Comparison of ENCODE assay signal across 26 cellular contexts in genomic region chr1:3195480-3195815, GRCh38.
"Had no signal": no experiment of that assay in that cellular context is flagged by ENCODE, and none has a peak within 500 bp of the region (broad histone marks: within the 10 kb centered on the region; RNA-seq: fewer than 3 reads in every experiment).

No MANE protein-coding gene starts in this region.

- FAIRE-seq: colon, endothelial cell of umbilical vein had no signal

- H3K4me1 ChIP-seq: sigmoid colon had no signal

- H3K4me3 ChIP-seq: body of pancreas, dorsolateral prefrontal cortex, esophagus muscularis mucosa, gastroesophageal sphincter, lung, sigmoid colon, spleen had no signal

- ATAC-seq: activated T-cell treated with anti-CD3 and anti-CD28 coated beads, Interleukin-2, amount 50 U/mL, for 4 hours; body of pancreas; effector memory CD8-positive, alpha-beta T cell; gastroesophageal sphincter; WTC11 had no signal

- H3K27ac ChIP-seq: body of pancreas, spleen had no signal

- DNase-seq: activated CD4-positive, alpha-beta T cell treated with anti-CD3 and anti-CD28 coated beads, Interleukin-2, amount 50 U/mL, for 48 hours; activated CD8-positive, alpha-beta memory T cell treated with anti-CD3 and anti-CD28 coated beads, Interleukin-2, amount 50 U/mL, for 48 hours; activated naive CD4-positive, alpha-beta T cell treated with anti-CD3 and anti-CD28 coated beads for 36 hours; activated naive CD8-positive, alpha-beta T cell treated with anti-CD3 and anti-CD28 coated beads, Interleukin-2, amount 10 ng/mL, durations not matched to agents 7 days and 5 days; activated T-cell treated with anti-CD3 and anti-CD28 coated beads, Interleukin-2, amount 50 U/mL, for 4 hours; amniotic stem cell; body of pancreas; caudate nucleus; dorsolateral prefrontal cortex; effector memory CD8-positive, alpha-beta T cell; head of caudate nucleus; islet precursor cell; naive B cell; occipital lobe; posterior cingulate gyrus; sigmoid colon; spleen; stimulated activated CD4-positive, alpha-beta T cell treated with anti-CD3 and anti-CD28 coated beads, Interleukin-4, amount 100 ng/mL, for 1 hour; stimulated activated naive CD4-positive, alpha-beta T cell; T1000 had no signal

- H3K9me3 ChIP-seq: body of pancreas, esophagus muscularis mucosa, sigmoid colon had no signal

- H3K27me3 ChIP-seq: body of pancreas, esophagus muscularis mucosa, gastroesophageal sphincter, sigmoid colon had no signal

- H3K36me3 ChIP-seq: esophagus muscularis mucosa, gastroesophageal sphincter, sigmoid colon, spleen had no signal
